24 cellular contexts compared by ENCODE assay signal in genomic region chr12:129401572-129401971, GRCh38.
DNase-seq lines count a peak whose midpoint lies in the region; ATAC-seq, FAIRE-seq and TF ChIP-seq lines count a peak whose summit lies in the region.
"Had no signal": no experiment of that assay in that cellular context is flagged by ENCODE, and none has a peak within 500 bp of the region (broad histone marks: within the 10 kb centered on the region; RNA-seq: fewer than 3 reads in every experiment).

No MANE protein-coding gene starts in this region.

- no peaks in the 10 kb centered on the region for H3K27me3 Mint-ChIP-seq in activated T-helper 17 cell treated with anti-CD3 and anti-CD28 coated beads, Interleukin-2, amount 50 U/mL, for 72 hours
- peaks cover 33% of the 10 kb centered on the region for H3K27me3 Mint-ChIP-seq in progenitor cell of endocrine pancreas
- H3K27me3 Mint-ChIP-seq: B cell had no signal

- H3K79me2 ChIP-seq in GM12878 (ENCODE audit: control insufficient read depth, insufficient read depth, low read length) = no peaks in the 10 kb centered on the region

- ATAC-seq in GM12878 (peak; percentile 33; the same call in 1 of the 3 replicates), GM19463 (IDR thresholded peaks at IDR 0.05; ENCODE audit: unreplicated experiment) (no peak), HG03460 (IDR thresholded peaks at IDR 0.05; ENCODE audit: unreplicated experiment) (no peak)
- ATAC-seq in activated T-helper 17 cell treated with anti-CD3 and anti-CD28 coated beads, Interleukin-2, amount 50 U/mL, for 72 hours (replicated peaks) = no peak

- no peaks in the 10 kb centered on the region for H4K20me1 ChIP-seq in GM12878 (ENCODE audit: control insufficient read depth, insufficient read depth)

- H3K9me3 ChIP-seq in GM12878 (replicated peaks; ENCODE audit: control insufficient read depth, insufficient read depth, low read length) = no peaks in the 10 kb centered on the region
- H3K9me3 ChIP-seq: SJCRH30 had no signal

- H3K36me3 Mint-ChIP-seq in activated T-helper 17 cell treated with anti-CD3 and anti-CD28 coated beads, Interleukin-2, amount 50 U/mL, for 72 hours (ENCODE audit: low read depth) = no peaks in the 10 kb centered on the region
- no peaks in the 10 kb centered on the region for H3K36me3 Mint-ChIP-seq in progenitor cell of endocrine pancreas (ENCODE audit: insufficient read depth)

- SMC1A ChIA-PET in GM12878 (lab: Charles Lee; ENCODE audit: uncharacterized antibody, unreplicated experiment) = no interaction called here

- FAIRE-seq in GM12878 (lab: Jason Lieb, UNC) = no peak
- FAIRE-seq: HTR-8/SVneo had no signal

- no peak for TF ChIP-seq EP300 in GM12878 (IDR thresholded peaks at IDR 0.05; ENCODE audit: borderline replicate concordance in 1 of 2, control insufficient read depth in 1 of 2, low read depth in 2 of 2, low read length in 2 of 2)

- no peaks in the 10 kb centered on the region for H3K4me1 ChIP-seq in GM12878 (ENCODE audit: control insufficient read depth, insufficient read depth, low read length)
- H3K4me1 ChIP-seq: SJCRH30 had no signal

- RAD21 ChIA-PET in GM12878 (lab: Charles Lee; ENCODE audit: unreplicated experiment) = no interaction called here

- H3K27me3 ChIP-seq in GM12878 (replicated peaks in 1 of 2; ENCODE audit: control insufficient read depth in 2 of 2, insufficient read depth in 2 of 2, low read length in 1 of 2) = no peaks in the 10 kb centered on the region
- H3K27me3 ChIP-seq: SJCRH30 had no signal

- no peak overlapping the region for H3K27ac Mint-ChIP-seq in activated T-helper 17 cell treated with anti-CD3 and anti-CD28 coated beads, Interleukin-2, amount 50 U/mL, for 72 hours
- no peak overlapping the region for H3K27ac Mint-ChIP-seq in progenitor cell of endocrine pancreas
- H3K27ac Mint-ChIP-seq: B cell had no signal

- in situ Hi-C loops in GM12878 (cut with MboI) = no loop called here

- H3K27ac ChIP-seq in GM12878 (ENCODE audit: control insufficient read depth, insufficient read depth) = no peak overlapping the region
- H3K27ac ChIP-seq: GM23248, PC-9, SJCRH30 had no signal

- no peaks in the 10 kb centered on the region for H3K36me3 ChIP-seq in GM12878 (ENCODE audit: control insufficient read depth in 2 of 2, insufficient read depth in 2 of 2, low read length in 1 of 2)
- H3K36me3 ChIP-seq: SJCRH30 had no signal

- BruUV-seq in GM12878 (replicated peaks; lab: Mats Ljungman, UMichigan) = no TSS peak

- H3K9me3 Mint-ChIP-seq in activated T-helper 17 cell treated with anti-CD3 and anti-CD28 coated beads, Interleukin-2, amount 50 U/mL, for 72 hours = peaks cover 11% of the 10 kb centered on the region
- H3K9me3 Mint-ChIP-seq in progenitor cell of endocrine pancreas (ENCODE audit: low read depth) = peaks cover 6% of the 10 kb centered on the region

- DNase-seq in NCI-H345 (lab: John Stamatoyannopoulos, UW) (peak; percentile 18), NCI-H345 treated with DMSO at 0.1 percent for 48 hours (lab: John Stamatoyannopoulos, UW; ENCODE audit: unreplicated experiment) (no peak), GM12878 (ENCODE audit: low read depth, low spot score) (no peak), mucosa of gallbladder (ENCODE audit: low spot score) (peak; percentile 84), progenitor cell of endocrine pancreas (ENCODE audit: low spot score, unreplicated experiment) (no peak)
- DNase-seq: 8988T, COR-L47, DMS 273 treated with DMSO at 0.1 percent for 48 hours, DND-41, GM23248, HCEC 1CT, IMR-90, Karpas-422, NCI-H1048, NCI-H146, NCI-H226, NCI-H748 treated with DMSO at 0.1 percent for 48 hours, PC-9, SJCRH30 had no signal

- no peak for TF ChIP-seq RAD21 in GM12878 (IDR thresholded peaks at IDR 0.05; ENCODE audit: insufficient read depth, low read depth, low read length)

- H3K4me2 ChIP-seq in GM12878 (ENCODE audit: control insufficient read depth, insufficient read depth) = no peak overlapping the region
- H3K4me2 ChIP-seq: PC-9 had no signal

- POLR2A ChIA-PET in GM12878 (lab: Charles Lee) = no interaction called here

- CTCF ChIA-PET in GM12878 (lab: Yijun Ruan, JAX) = interaction anchor here (0.6 kb wide), 1 partner anchor 53 kb away, joined by 3 read pairs; no protein-coding TSS in a partner anchor

- intact Hi-C loops in GM12878 (cut with micrococcal nuclease; ENCODE audit: unreplicated experiment) = no loop called here

- H3K9ac ChIP-seq in GM12878 (ENCODE audit: control insufficient read depth, insufficient read depth, low read length) = no peak overlapping the region
- H3K9ac ChIP-seq: GM23248 had no signal

- H2AFZ ChIP-seq in GM12878 (ENCODE audit: control insufficient read depth, low read depth, low read length) = no peak overlapping the region
- H2AFZ ChIP-seq: GM23248, PC-9 had no signal

- TF ChIP-seq CTCF in GM12878 (IDR thresholded peaks at IDR 0.05 in 2 of 3, conservative IDR thresholded peaks at IDR 0.05 in 1 of 3; ENCODE audit: control insufficient read depth in 2 of 3, extremely low read depth in 1 of 3, insufficient read depth in 1 of 3, low read depth in 3 of 3, low read length in 3 of 3) = no peak
- no peak for TF ChIP-seq CTCF in progenitor cell of endocrine pancreas (IDR thresholded peaks at IDR 0.05; ENCODE audit: unreplicated experiment)

- no peak for TF ChIP-seq POLR2A in GM12878 (IDR thresholded peaks at IDR 0.05; ENCODE audit: low read depth, low read length)

- no peaks in the 10 kb centered on the region for H3K4me1 Mint-ChIP-seq in activated T-helper 17 cell treated with anti-CD3 and anti-CD28 coated beads, Interleukin-2, amount 50 U/mL, for 72 hours
- H3K4me1 Mint-ChIP-seq in progenitor cell of endocrine pancreas (ENCODE audit: low read depth) = peaks cover 4% of the 10 kb centered on the region
- H3K4me1 Mint-ChIP-seq: B cell had no signal

- 15% methylated on average over 4 of the region's 4 CpGs for WGBS in GM12878 (ENCODE audit: insufficient coverage, insufficient replicate concordance, low lambda C conversion rate, missing lambda C conversion rate)

- no peak overlapping the region for H3K4me3 ChIP-seq in GM12878
- H3K4me3 ChIP-seq: GM23248, PC-9, SJCRH30 had no signal

- no peak overlapping the region for H3K4me3 Mint-ChIP-seq in activated T-helper 17 cell treated with anti-CD3 and anti-CD28 coated beads, Interleukin-2, amount 50 U/mL, for 72 hours
- H3K4me3 Mint-ChIP-seq in progenitor cell of endocrine pancreas (ENCODE audit: low read depth) = no peak overlapping the region
- H3K4me3 Mint-ChIP-seq: B cell had no signal

TF ChIP-seq in GM12878, 131 proteins besides CTCF, POLR2A, EP300 and RAD21:
- peak; percentile 65; the same call in 1 of the 2 replicates for TF ChIP-seq SPI1 (IDR thresholded peaks at IDR 0.05; ENCODE audit: borderline replicate concordance, insufficient read depth, low read depth, low read length)
- TF ChIP-seq CBX3 (IDR thresholded peaks at IDR 0.05; ENCODE audit: borderline replicate concordance, low read depth) = no peak
- TF ChIP-seq NR2F1 (conservative IDR thresholded peaks at IDR 0.05) = 0 out of 2 replicates have a peak, but pooled peaks have one; percentile 23

Comparison
In these comparisons a context has a peak if more than half of its experiments do, and no peak if none do; other contexts are left out.
1. DNase-seq: peak in NCI-H345 (single experiment) and mucosa of gallbladder (single experiment); none in NCI-H345 treated with DMSO at 0.1 percent for 48 hours (single experiment), GM12878 (single experiment) and progenitor cell of endocrine pancreas (single experiment).